Comparison of ENCODE assay signal across 13 cellular contexts in the genomic region with DNA sequence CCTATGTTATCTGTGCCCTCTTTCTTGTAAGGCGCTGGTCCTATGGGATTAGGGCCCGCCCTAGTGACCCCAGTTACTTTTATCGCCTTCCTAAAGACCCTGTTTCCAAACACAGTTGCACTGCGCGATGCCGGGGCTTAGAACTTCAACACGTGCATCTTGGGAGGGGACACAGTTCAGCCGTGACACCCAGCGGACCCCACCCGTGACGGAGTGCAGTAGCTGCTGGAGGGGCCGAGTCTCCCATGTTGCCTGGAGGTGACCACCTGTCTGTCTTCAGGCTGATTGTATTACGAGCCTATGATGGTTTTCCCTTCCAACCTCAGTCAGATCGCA. TPM values are rescaled to one million over a fixed set of nuclear protein-coding genes. Genes with fewer than 3 reads are reported as not detected.
DNase-seq lines count a peak whose midpoint lies in the region; ATAC-seq and TF ChIP-seq lines count a peak whose summit lies in the region.
"Had no signal": no experiment of that assay in that cellular context is flagged by ENCODE, and none has a peak within 500 bp of the region (broad histone marks: within the 10 kb centered on the region; RNA-seq: fewer than 3 reads in every experiment).

No MANE protein-coding gene starts in this region.

- TF ChIP-seq CTCF in left ventricle myocardium inferior (IDR thresholded peaks at IDR 0.05; ENCODE audit: borderline replicate concordance): no peak
- no peak for TF ChIP-seq CTCF in fibroblast of lung (conservative IDR thresholded peaks at IDR 0.05 in 1 of 2, IDR thresholded peaks at IDR 0.05 in 1 of 2; ENCODE audit: low read depth in 1 of 2, low read length in 2 of 2)
- no peak for TF ChIP-seq CTCF in osteoblast (IDR thresholded peaks at IDR 0.05; ENCODE audit: extremely low read depth, low read depth, low read length)
- TF ChIP-seq CTCF in vagina (IDR thresholded peaks at IDR 0.05): no peak

- H3K79me2 ChIP-seq in fibroblast of lung (ENCODE audit: control insufficient read depth, insufficient read depth, low read length): peaks cover 18% of the 10 kb centered on the region
- H3K79me2 ChIP-seq in osteoblast (ENCODE audit: insufficient read depth, low read length): peaks cover 88% of the 10 kb centered on the region

- no peak for ATAC-seq in Right ventricle myocardium inferior

- H3K9me3 ChIP-seq in left ventricle myocardium inferior (replicated peaks): no peaks in the 10 kb centered on the region
- no peaks in the 10 kb centered on the region for H3K9me3 ChIP-seq in fibroblast of lung (ENCODE audit: control insufficient read depth, insufficient read depth, low read depth, low read length)
- H3K9me3 ChIP-seq in osteoblast (ENCODE audit: low read depth, low read length): no peaks in the 10 kb centered on the region
- H3K9me3 ChIP-seq in vagina: no peaks in the 10 kb centered on the region
- H3K9me3 ChIP-seq: neutrophil had no signal

- H2AFZ ChIP-seq in fibroblast of lung (ENCODE audit: low read length) (no peak overlapping the region), osteoblast (ENCODE audit: low read length) (no peak overlapping the region)

- H3K4me2 ChIP-seq in fibroblast of lung (ENCODE audit: extremely low read depth, insufficient read depth, low read length) (peak overlapping the region; percentile 64), osteoblast (ENCODE audit: insufficient read depth, low read length) (peak overlapping the region; percentile 58)

- TF ChIP-seq POLR2A in vagina (IDR thresholded peaks at IDR 0.05): no peak

- H3K4me1 ChIP-seq in left ventricle myocardium inferior (peaks cover 97% of the 10 kb centered on the region), fibroblast of lung (ENCODE audit: control insufficient read depth, extremely low read depth, insufficient read depth, low read length) (peaks cover 18% of the 10 kb centered on the region), osteoblast (ENCODE audit: insufficient read depth, low read length) (peaks cover 32% of the 10 kb centered on the region), vagina (peaks cover 82% of the 10 kb centered on the region)

- H3K27me3 ChIP-seq in left ventricle myocardium inferior (ENCODE audit: low read depth): no peaks in the 10 kb centered on the region
- H3K27me3 ChIP-seq in fibroblast of lung (ENCODE audit: control insufficient read depth, insufficient read depth, low read length): no peaks in the 10 kb centered on the region
- no peaks in the 10 kb centered on the region for H3K27me3 ChIP-seq in osteoblast (ENCODE audit: insufficient read depth, low read length)
- H3K27me3 ChIP-seq in vagina: no peaks in the 10 kb centered on the region

- H4K20me1 ChIP-seq in fibroblast of lung (ENCODE audit: control insufficient read depth, extremely low read depth, insufficient read depth, low read length) (no peaks in the 10 kb centered on the region), osteoblast (ENCODE audit: insufficient read depth, low read length) (peaks cover 59% of the 10 kb centered on the region)

- DNase-seq in left ventricle myocardium inferior (no peak), Right ventricle myocardium inferior (ENCODE audit: missing footprints) (no peak), fibroblast of lung (ENCODE audit: low read depth in 2 of 2) (no peak), osteoblast (ENCODE audit: insufficient read length, low spot score, missing footprints) (no peak), vagina (ENCODE audit: extremely low spot score in 2 of 2) (no peak), cerebellar nuclear complex (lab: John Stamatoyannopoulos, UW) (no peak), kidney glomerular epithelial cell (lab: John Stamatoyannopoulos, UW) (no peak)
- DNase-seq in activated effector memory CD4-positive, alpha-beta T cell treated with anti-CD3 and anti-CD28 coated beads, Interleukin-2, amount 50 U/mL, for 16 hours: no peak
- DNase-seq: activated CD8-positive, alpha-beta memory T cell treated with anti-CD3 and anti-CD28 coated beads, Interleukin-2, amount 50 U/mL, for 48 hours; KBM-7; OCI-M1; stimulated activated CD4-positive, alpha-beta T cell treated with anti-CD3 and anti-CD28 coated beads, Interleukin-4, amount 100 ng/mL, for 24 hours had no signal

- intact Hi-C loops in left ventricle myocardium inferior (cut with micrococcal nuclease) (no loop called here), Right ventricle myocardium inferior (cut with DNase I) (no loop called here), vagina (cut with DNase I) (no loop called here)

- H3K9ac ChIP-seq in fibroblast of lung (ENCODE audit: insufficient read depth, low read length): no peak overlapping the region

- peak overlapping the region; percentile 38 for H3K4me3 ChIP-seq in left ventricle myocardium inferior
- H3K4me3 ChIP-seq in fibroblast of lung (replicated peaks in 1 of 4; ENCODE audit: control extremely low read depth in 1 of 4, insufficient read depth in 1 of 4, low read depth in 3 of 4, low read length in 4 of 4): no peak overlapping the region
- peak overlapping the region; percentile 14 for H3K4me3 ChIP-seq in osteoblast (ENCODE audit: insufficient read depth, low read length)
- no peak overlapping the region for H3K4me3 ChIP-seq in vagina

- H3K27ac ChIP-seq in left ventricle myocardium inferior (replicated peaks) (peak overlapping the region; percentile 85), fibroblast of lung (ENCODE audit: insufficient read depth, low read length) (peak overlapping the region; percentile 68), osteoblast (ENCODE audit: low read depth, low read length) (peak overlapping the region; percentile 58), vagina (peak overlapping the region; percentile 67)
- H3K27ac ChIP-seq: neutrophil had no signal

- H3K36me3 ChIP-seq in left ventricle myocardium inferior (no peaks in the 10 kb centered on the region), fibroblast of lung (ENCODE audit: control insufficient read depth, insufficient read depth, low read length) (no peaks in the 10 kb centered on the region), osteoblast (ENCODE audit: insufficient read depth, low read length) (no peaks in the 10 kb centered on the region), vagina (no peaks in the 10 kb centered on the region)
- H3K36me3 ChIP-seq: neutrophil had no signal

RNA-seq across cellular contexts. Expression of a gene that starts 9.4 kb away (rescaled TPM):
- total RNA-seq in left ventricle myocardium inferior (27.9 TPM), Right ventricle myocardium inferior (32.1 TPM), fibroblast of lung (10.0 and 13.4 TPM in 2 replicates), osteoblast (15.6 and 19.4 TPM in 2 replicates), vagina (113 TPM)
- 6.0 and 10.9 TPM in 2 replicates for polyA plus RNA-seq in fibroblast of lung
- polyA plus RNA-seq in fibroblast of lung (2012): 11.7 and 22.1 TPM in 2 replicates
- 15.5 and 29.9 TPM in 2 replicates for polyA minus RNA-seq in fibroblast of lung (ENCODE audit: low replicate concordance)

RNA-seq across cellular contexts. Expression of a gene that starts 52.8 kb away (rescaled TPM):
- 15.9 TPM for total RNA-seq in left ventricle myocardium inferior
- 19.0 TPM for total RNA-seq in Right ventricle myocardium inferior
- total RNA-seq in fibroblast of lung: 9.2 and 11.2 TPM in 2 replicates
- 30.1 and 34.4 TPM in 2 replicates for polyA plus RNA-seq in fibroblast of lung
- 33.4 and 34.9 TPM in 2 replicates for polyA plus RNA-seq in fibroblast of lung (2012)
- 7.2 and 12.8 TPM in 2 replicates for polyA minus RNA-seq in fibroblast of lung (ENCODE audit: low replicate concordance)
- total RNA-seq in osteoblast: 21.4 and 21.8 TPM in 2 replicates
- total RNA-seq in vagina: 31.7 TPM

Comparison
In these comparisons a context has a peak if more than half of its experiments do, and no peak if none do; other contexts are left out.
1. H3K4me3 ChIP-seq: peak in left ventricle myocardium inferior (single experiment) and osteoblast (single experiment); none in fibroblast of lung (0 of 4) and vagina (0 of 2).
2. Peak in every context shown above with its lines, with median percentiles within 50 percentile points of each other: H3K27ac ChIP-seq.